15 cellular contexts compared by ENCODE assay signal in genomic region chr1:97314685-97315084, GRCh38.
"Had no signal": no experiment of that assay in that cellular context is flagged by ENCODE, and none has a peak within 500 bp of the region (broad histone marks: within the 10 kb centered on the region; RNA-seq: fewer than 3 reads in every experiment).

No MANE protein-coding gene starts in this region.

- H3K27ac Mint-ChIP-seq: activated CD4-positive, alpha-beta memory T cell treated with anti-CD3 and anti-CD28 coated beads, Interleukin-2, amount 10 ng/mL, durations not matched to agents 7 days and 5 days; activated CD4-positive, alpha-beta T cell treated with anti-CD3 and anti-CD28 coated beads for 36 hours; activated T-cell treated with anti-CD3 and anti-CD28 coated beads, Interleukin-2, amount 50 U/mL, for 72 hours; memory B cell; natural killer cell treated with Interleukin-12 subunit alpha and Interleukin-12 subunit beta and Interleukin-15 and Interleukin-18, amount 100 ng/mL, for 72 hours had no signal

- H3K36me3 Mint-ChIP-seq: natural killer cell treated with Interleukin-12 subunit alpha and Interleukin-12 subunit beta and Interleukin-15 and Interleukin-18, amount 100 ng/mL, for 72 hours had no signal

- H3K4me3 Mint-ChIP-seq: activated CD4-positive, alpha-beta memory T cell treated with anti-CD3 and anti-CD28 coated beads, Interleukin-2, amount 10 ng/mL, durations not matched to agents 7 days and 5 days; activated CD4-positive, alpha-beta T cell treated with anti-CD3 and anti-CD28 coated beads for 36 hours; activated T-cell treated with anti-CD3 and anti-CD28 coated beads, Interleukin-2, amount 50 U/mL, for 72 hours; memory B cell; natural killer cell treated with Interleukin-12 subunit alpha and Interleukin-12 subunit beta and Interleukin-15 and Interleukin-18, amount 100 ng/mL, for 72 hours had no signal

- DNase-seq: activated CD4-positive, alpha-beta memory T cell treated with anti-CD3 and anti-CD28 coated beads, Interleukin-2, amount 10 ng/mL, durations not matched to agents 7 days and 5 days; activated CD4-positive, alpha-beta T cell treated with anti-CD3 and anti-CD28 coated beads for 36 hours; activated T-cell treated with anti-CD3 and anti-CD28 coated beads, Interleukin-2, amount 50 U/mL, for 72 hours; foreskin keratinocyte; head of caudate nucleus; nucleus accumbens; sigmoid colon; stimulated activated CD4-positive, alpha-beta T cell treated with anti-CD3 and anti-CD28 coated beads, Interleukin-2, amount 100 ng/mL, for 24 hours; stimulated activated naive CD4-positive, alpha-beta T cell; substantia nigra; trophoblast cell had no signal

- H3K9me3 ChIP-seq: prostate gland, sigmoid colon had no signal

- H3K4me3 ChIP-seq: ascending aorta, prostate gland, sigmoid colon had no signal

- H3K4me1 ChIP-seq: ascending aorta, foreskin keratinocyte, prostate gland, sigmoid colon had no signal

- H3K27me3 Mint-ChIP-seq: activated CD4-positive, alpha-beta memory T cell treated with anti-CD3 and anti-CD28 coated beads, Interleukin-2, amount 10 ng/mL, durations not matched to agents 7 days and 5 days; activated CD4-positive, alpha-beta T cell treated with anti-CD3 and anti-CD28 coated beads for 36 hours; memory B cell; natural killer cell treated with Interleukin-12 subunit alpha and Interleukin-12 subunit beta and Interleukin-15 and Interleukin-18, amount 100 ng/mL, for 72 hours had no signal

- H3K9me3 Mint-ChIP-seq: activated CD4-positive, alpha-beta memory T cell treated with anti-CD3 and anti-CD28 coated beads, Interleukin-2, amount 10 ng/mL, durations not matched to agents 7 days and 5 days; memory B cell; natural killer cell treated with Interleukin-12 subunit alpha and Interleukin-12 subunit beta and Interleukin-15 and Interleukin-18, amount 100 ng/mL, for 72 hours had no signal

- H3K4me1 Mint-ChIP-seq: activated CD4-positive, alpha-beta memory T cell treated with anti-CD3 and anti-CD28 coated beads, Interleukin-2, amount 10 ng/mL, durations not matched to agents 7 days and 5 days; activated CD4-positive, alpha-beta T cell treated with anti-CD3 and anti-CD28 coated beads for 36 hours; memory B cell had no signal

- H3K36me3 ChIP-seq: ascending aorta, prostate gland, sigmoid colon had no signal

- ATAC-seq: activated CD4-positive, alpha-beta T cell treated with anti-CD3 and anti-CD28 coated beads for 36 hours; activated T-cell treated with anti-CD3 and anti-CD28 coated beads, Interleukin-2, amount 50 U/mL, for 72 hours; foreskin keratinocyte; natural killer cell treated with Interleukin-12 subunit alpha and Interleukin-12 subunit beta and Interleukin-15 and Interleukin-18, amount 100 ng/mL, for 72 hours had no signal

- H3K27ac ChIP-seq: ascending aorta, foreskin keratinocyte, prostate gland, sigmoid colon had no signal

- H3K27me3 ChIP-seq: ascending aorta, foreskin keratinocyte, sigmoid colon had no signal
